In the genomic region with DNA sequence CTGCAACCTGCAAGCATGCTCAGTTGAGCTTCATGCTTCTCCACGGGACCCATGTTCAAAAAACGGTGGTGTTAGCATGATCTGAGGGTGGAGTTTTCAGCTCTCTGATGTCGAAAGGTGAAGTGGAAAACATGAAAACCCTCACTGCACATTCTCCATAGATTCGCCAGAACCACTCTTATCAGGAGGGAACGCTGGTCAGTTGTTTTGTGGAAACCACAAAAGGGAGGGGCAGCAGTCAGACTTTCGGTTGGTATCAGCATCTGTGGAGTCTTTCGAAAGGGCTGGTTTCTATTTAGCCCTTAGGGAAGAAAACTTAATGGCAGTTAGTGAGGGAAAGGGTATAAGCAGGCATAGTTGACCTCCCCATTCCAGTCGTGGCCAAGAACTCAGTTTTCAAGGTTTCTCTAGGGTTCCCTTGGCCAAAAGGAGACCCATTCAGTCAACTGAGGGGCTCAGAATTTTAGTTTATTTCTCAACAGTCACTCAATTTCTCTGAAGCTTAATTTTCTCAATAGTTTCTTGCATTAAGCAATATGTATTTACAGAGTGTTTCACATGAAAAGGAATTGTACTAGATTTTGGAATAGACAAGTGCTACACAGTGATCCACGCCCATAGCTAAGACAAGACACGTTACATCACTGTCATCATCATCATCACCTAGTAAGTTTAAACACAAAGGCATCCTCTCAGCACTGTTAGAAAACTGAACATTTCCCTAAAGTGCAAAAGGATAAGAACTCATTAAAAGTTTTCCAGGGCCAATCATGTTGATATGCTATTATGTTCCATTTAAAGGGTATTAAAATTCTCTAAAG, we compare ENCODE assay signal across 13 cellular contexts. TPM values are rescaled to one million over a fixed set of nuclear protein-coding genes. Genes with fewer than 3 reads are reported as not detected.
DNase-seq lines count a peak whose midpoint lies in the region; ATAC-seq and TF ChIP-seq lines count a peak whose summit lies in the region.
"Had no signal": no experiment of that assay in that cellular context is flagged by ENCODE, and none has a peak within 500 bp of the region (broad histone marks: within the 10 kb centered on the region; RNA-seq: fewer than 3 reads in every experiment).

No MANE protein-coding gene starts in this region.

- no peak for TF ChIP-seq CTCF in PC-9 (conservative IDR thresholded peaks at IDR 0.05)
- TF ChIP-seq CTCF in right atrium auricular region (IDR thresholded peaks at IDR 0.05) = no peak

- intact Hi-C loops in PC-9 (cut with micrococcal nuclease; ENCODE audit: unreplicated experiment) = no loop called here

- H3K9me2 ChIP-seq in PC-9 (ENCODE audit: insufficient read depth) = no peaks in the 10 kb centered on the region

- H3K79me2 ChIP-seq in PC-9 (ENCODE audit: low read depth) = no peaks in the 10 kb centered on the region

- H3K36me3 ChIP-seq in PC-9 (ENCODE audit: low read depth) (no peaks in the 10 kb centered on the region), right atrium auricular region (no peaks in the 10 kb centered on the region)

- H3K4me2 ChIP-seq in PC-9 = no peak overlapping the region; the same call in 1 of the 2 replicates

- peaks cover 8% of the 10 kb centered on the region for H3K4me1 ChIP-seq in PC-9 (replicated peaks; ENCODE audit: insufficient read depth)
- H3K4me1 ChIP-seq in right atrium auricular region = peaks cover 0 to 24% of the 10 kb centered on the region in 2 donors

- H3K9me3 ChIP-seq in PC-9 (ENCODE audit: insufficient read depth, low read depth) (no peaks in the 10 kb centered on the region; the same call in 1 of the 2 replicates), right atrium auricular region (no peaks in the 10 kb centered on the region)

- no peaks in the 10 kb centered on the region for H3K27me3 ChIP-seq in PC-9 (ENCODE audit: insufficient read depth, low read depth)
- H3K27me3 ChIP-seq in right atrium auricular region = no peaks in the 10 kb centered on the region

- no TSS peak for BruUV-seq in PC-9 (replicated peaks; lab: Mats Ljungman, UMichigan)

- DNase-seq in CMK (ENCODE audit: low read depth) = peak; percentile 75
- peak; percentile 48 to 76 for DNase-seq in PC-9
- DNase-seq in inferior parietal cortex (ENCODE audit: extremely low spot score) = peak; percentile 17
- DNase-seq in DMS53 (lab: John Stamatoyannopoulos, UW) = no peak
- no peak for DNase-seq in GM19238 (ENCODE audit: insufficient read length, low spot score)
- no peak for DNase-seq in right atrium auricular region (ENCODE audit: low spot score)
- DNase-seq: activated CD8-positive, alpha-beta memory T cell treated with anti-CD3 and anti-CD28 coated beads for 24 hours; kidney; NCI-H446 treated with DMSO at 0.1 percent for 48 hours; stimulated activated CD4-positive, alpha-beta T cell treated with anti-CD3 and anti-CD28 coated beads, Interleukin-4, amount 100 ng/mL, for 1 hour; T-cell had no signal

- H3K27ac ChIP-seq in PC-9 = peak overlapping the region; percentile 71
- no peak overlapping the region for H3K27ac ChIP-seq in right atrium auricular region

- ATAC-seq in HG02759 (IDR thresholded peaks at IDR 0.05; ENCODE audit: unreplicated experiment) (peak; percentile 87), HG02852 (IDR thresholded peaks at IDR 0.05; ENCODE audit: unreplicated experiment) (no peak)
- ATAC-seq: T-cell had no signal

- H4K20me1 ChIP-seq in PC-9 (ENCODE audit: insufficient read depth) = no peaks in the 10 kb centered on the region

- H3F3A ChIP-seq in PC-9 (ENCODE audit: insufficient read depth, low read depth) = peaks cover 6% of the 10 kb centered on the region; the same call in 1 of the 2 replicates

- H2AFZ ChIP-seq in PC-9 = no peak overlapping the region

- POLR2A ChIA-PET in PC-9 (lab: Charles Lee; ENCODE audit: unreplicated experiment) = no interaction called here

- CTCF ChIA-PET in PC-9 (lab: Charles Lee) = interaction anchor here (1.5 kb wide), 1 partner anchor 12 kb away, joined by 7 read pairs; the partner anchor contains the start of gene PPA2

- H3K4me3 ChIP-seq in PC-9 = no peak overlapping the region
- H3K4me3 ChIP-seq in right atrium auricular region = no peak overlapping the region

RNA-seq across cellular contexts. Expression of gene PPA2, which starts 12.4 kb away (rescaled TPM):
- total RNA-seq in PC-9 (2021) (69.1 and 74.5 TPM in 2 replicates), right atrium auricular region (100 to 1,000 TPM in 1 of 2 donors, 10 to 100 TPM in 1; 89.5 to 158 TPM)

Comparison
In these comparisons a context has a peak if more than half of its experiments do, and no peak if none do; other contexts are left out.
1. DNase-seq: peak in CMK (single experiment), PC-9 (2 of 2) and inferior parietal cortex (single experiment); none in DMS53 (single experiment), GM19238 (single experiment) and right atrium auricular region (single experiment).